1 cellular context compared by ENCODE assay signal in the genomic region with DNA sequence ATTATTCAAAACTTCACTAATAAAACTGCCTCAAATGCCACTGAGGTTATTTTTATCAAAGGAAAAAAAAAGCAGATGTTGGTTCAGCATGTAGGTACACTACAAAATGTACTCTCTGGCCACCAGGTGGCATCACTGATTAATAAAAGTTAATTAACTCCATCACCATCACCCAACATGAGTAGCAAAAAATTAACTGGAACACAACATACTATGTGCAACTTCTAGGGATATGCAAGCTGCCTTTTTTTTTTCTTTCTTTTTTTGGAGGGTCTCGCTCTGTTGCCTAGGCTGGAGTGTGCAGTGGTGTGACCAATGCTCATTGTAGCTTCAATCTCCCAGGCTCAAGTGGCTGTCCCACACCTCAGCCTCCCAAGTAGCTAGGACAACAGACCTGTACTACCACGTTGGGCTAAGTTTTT.
TF ChIP-seq lines count a peak whose summit lies in the region.

No MANE protein-coding gene starts in this region.

TF ChIP-seq in GM23338, 12 proteins besides CTCF, POLR2A, EP300 and RAD21 (continued from another document):
- TF ChIP-seq, protein P1, sequence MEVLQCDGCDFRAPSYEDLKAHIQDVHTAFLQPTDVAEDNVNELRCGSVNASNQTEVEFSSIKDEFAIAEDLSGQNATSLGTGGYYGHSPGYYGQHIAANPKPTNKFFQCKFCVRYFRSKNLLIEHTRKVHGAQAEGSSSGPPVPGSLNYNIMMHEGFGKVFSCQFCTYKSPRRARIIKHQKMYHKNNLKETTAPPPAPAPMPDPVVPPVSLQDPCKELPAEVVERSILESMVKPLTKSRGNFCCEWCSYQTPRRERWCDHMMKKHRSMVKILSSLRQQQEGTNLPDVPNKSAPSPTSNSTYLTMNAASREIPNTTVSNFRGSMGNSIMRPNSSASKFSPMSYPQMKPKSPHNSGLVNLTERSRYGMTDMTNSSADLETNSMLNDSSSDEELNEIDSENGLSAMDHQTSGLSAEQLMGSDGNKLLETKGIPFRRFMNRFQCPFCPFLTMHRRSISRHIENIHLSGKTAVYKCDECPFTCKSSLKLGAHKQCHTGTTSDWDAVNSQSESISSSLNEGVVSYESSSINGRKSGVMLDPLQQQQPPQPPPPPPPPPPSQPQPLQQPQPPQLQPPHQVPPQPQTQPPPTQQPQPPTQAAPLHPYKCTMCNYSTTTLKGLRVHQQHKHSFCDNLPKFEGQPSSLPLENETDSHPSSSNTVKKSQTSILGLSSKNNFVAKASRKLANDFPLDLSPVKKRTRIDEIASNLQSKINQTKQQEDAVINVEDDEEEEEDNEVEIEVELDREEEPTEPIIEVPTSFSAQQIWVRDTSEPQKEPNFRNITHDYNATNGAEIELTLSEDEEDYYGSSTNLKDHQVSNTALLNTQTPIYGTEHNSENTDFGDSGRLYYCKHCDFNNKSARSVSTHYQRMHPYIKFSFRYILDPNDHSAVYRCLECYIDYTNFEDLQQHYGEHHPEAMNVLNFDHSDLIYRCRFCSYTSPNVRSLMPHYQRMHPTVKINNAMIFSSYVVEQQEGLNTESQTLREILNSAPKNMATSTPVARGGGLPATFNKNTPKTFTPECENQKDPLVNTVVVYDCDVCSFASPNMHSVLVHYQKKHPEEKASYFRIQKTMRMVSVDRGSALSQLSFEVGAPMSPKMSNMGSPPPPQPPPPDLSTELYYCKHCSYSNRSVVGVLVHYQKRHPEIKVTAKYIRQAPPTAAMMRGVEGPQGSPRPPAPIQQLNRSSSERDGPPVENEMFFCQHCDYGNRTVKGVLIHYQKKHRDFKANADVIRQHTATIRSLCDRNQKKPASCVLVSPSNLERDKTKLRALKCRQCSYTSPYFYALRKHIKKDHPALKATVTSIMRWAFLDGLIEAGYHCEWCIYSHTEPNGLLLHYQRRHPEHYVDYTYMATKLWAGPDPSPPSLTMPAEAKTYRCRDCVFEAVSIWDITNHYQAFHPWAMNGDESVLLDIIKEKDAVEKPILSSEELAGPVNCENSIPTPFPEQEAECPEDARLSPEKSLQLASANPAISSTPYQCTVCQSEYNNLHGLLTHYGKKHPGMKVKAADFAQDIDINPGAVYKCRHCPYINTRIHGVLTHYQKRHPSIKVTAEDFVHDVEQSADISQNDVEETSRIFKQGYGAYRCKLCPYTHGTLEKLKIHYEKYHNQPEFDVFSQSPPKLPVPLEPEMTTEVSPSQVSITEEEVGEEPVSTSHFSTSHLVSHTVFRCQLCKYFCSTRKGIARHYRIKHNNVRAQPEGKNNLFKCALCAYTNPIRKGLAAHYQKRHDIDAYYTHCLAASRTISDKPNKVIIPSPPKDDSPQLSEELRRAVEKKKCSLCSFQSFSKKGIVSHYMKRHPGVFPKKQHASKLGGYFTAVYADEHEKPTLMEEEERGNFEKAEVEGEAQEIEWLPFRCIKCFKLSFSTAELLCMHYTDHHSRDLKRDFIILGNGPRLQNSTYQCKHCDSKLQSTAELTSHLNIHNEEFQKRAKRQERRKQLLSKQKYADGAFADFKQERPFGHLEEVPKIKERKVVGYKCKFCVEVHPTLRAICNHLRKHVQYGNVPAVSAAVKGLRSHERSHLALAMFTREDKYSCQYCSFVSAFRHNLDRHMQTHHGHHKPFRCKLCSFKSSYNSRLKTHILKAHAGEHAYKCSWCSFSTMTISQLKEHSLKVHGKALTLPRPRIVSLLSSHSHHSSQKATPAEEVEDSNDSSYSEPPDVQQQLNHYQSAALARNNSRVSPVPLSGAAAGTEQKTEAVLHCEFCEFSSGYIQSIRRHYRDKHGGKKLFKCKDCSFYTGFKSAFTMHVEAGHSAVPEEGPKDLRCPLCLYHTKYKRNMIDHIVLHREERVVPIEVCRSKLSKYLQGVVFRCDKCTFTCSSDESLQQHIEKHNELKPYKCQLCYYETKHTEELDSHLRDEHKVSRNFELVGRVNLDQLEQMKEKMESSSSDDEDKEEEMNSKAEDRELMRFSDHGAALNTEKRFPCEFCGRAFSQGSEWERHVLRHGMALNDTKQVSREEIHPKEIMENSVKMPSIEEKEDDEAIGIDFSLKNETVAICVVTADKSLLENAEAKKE (CRISPR knock-in tag; IDR thresholded peaks at IDR 0.05): no peak
- no peak for TF ChIP-seq STAT1 (IDR thresholded peaks at IDR 0.05; ENCODE audit: unreplicated experiment)
